Comparison of ENCODE assay signal across 5 cellular contexts in genomic region chr6:73555380-73555949, GRCh38. TPM values are rescaled to one million over a fixed set of nuclear protein-coding genes. Genes with fewer than 3 reads are reported as not detected.
DNase-seq lines count a peak whose midpoint lies in the region; ATAC-seq, FAIRE-seq and TF ChIP-seq lines count a peak whose summit lies in the region.
"Not testable (repeated sequence)": the region's sequence is repeated elsewhere in the genome, so short reads cannot be mapped to it uniquely, and the experiment has no call there.

No MANE protein-coding gene starts in this region.

- not testable (repeated sequence) for H3K4me3 Mint-ChIP-seq in GM23338, WTC11

- POLR2A ChIA-PET in WTC11 (lab: Charles Lee) = not testable (repeated sequence)
- POLR2A ChIA-PET in K562 (lab: Yijun Ruan, JAX) = interaction anchor here (0.6 kb wide), 2 partner anchors 18 to 37 kb away, joined by 3 read pairs; no protein-coding TSS in a partner anchor
- POLR2A ChIA-PET in H1 (lab: Charles Lee; ENCODE audit: partially characterized antibody) = interaction anchor here (1.1 to 17.5 kb wide), 3 partner anchors 11 to 37 kb away, joined by 3 to 267 read pairs (median 21); partner anchors contain the start of gene EEF1A1

- not testable (repeated sequence) for H3K27ac Mint-ChIP-seq in GM23338, WTC11

- WGBS in K562 (ENCODE audit: insufficient coverage, low coverage, missing lambda C conversion rate) = 42% methylated on average over 11 of the region's 11 CpGs
- WGBS in H1 (ENCODE audit: extremely low coverage in 1 of 2, insufficient coverage in 1 of 2, insufficient read length in 1 of 2, insufficient replicate concordance in 2 of 2, low coverage in 1 of 2, low lambda C conversion rate in 2 of 2, missing lambda C conversion rate in 1 of 2), 2 experiments = 89% methylated on average over 11 of the region's 11 CpGs; no CpG with 5 or more reads in 1 of the 2 experiments

- H3K27me3 ChIP-seq in GM23338 (ENCODE audit: insufficient read depth); K562 (ENCODE audit: control insufficient read depth in 2 of 2, insufficient read depth in 2 of 2, low read length in 2 of 2); H1 (replicated peaks in 1 of 4; ENCODE audit: control insufficient read depth in 3 of 4, extremely low read depth in 1 of 4, insufficient read depth in 3 of 4, low read length in 3 of 4): not testable (repeated sequence)

- not testable (repeated sequence) for BruUV-seq in K562 (replicated peaks; lab: Mats Ljungman, UMichigan)

- not testable (repeated sequence) for H3K4me3 ChIP-seq in GM23338; K562; H1 (ENCODE audit: extremely low read depth in 1 of 4, insufficient read depth in 2 of 4, low read depth in 3 of 4, low read length in 4 of 4)

- not testable (repeated sequence) for H2BK5ac ChIP-seq in H1 (ENCODE audit: low read depth, low read length)

- FAIRE-seq in K562 (lab: Jason Lieb, UNC); H1 (lab: Jason Lieb, UNC): not testable (repeated sequence)

- H2AK5ac ChIP-seq in H1 (ENCODE audit: low read depth, low read length) = not testable (repeated sequence)

- H3K27ac ChIP-seq in GM23338 (ENCODE audit: low read depth); K562 (ENCODE audit: extremely low read depth, low read depth, low read length); H1 (ENCODE audit: low read depth, low read length): not testable (repeated sequence)

- not testable (repeated sequence) for H3K9me1 ChIP-seq in K562 (ENCODE audit: control insufficient read depth, insufficient read depth, low read length)

- not testable (repeated sequence) for H3K36me3 ChIP-seq in GM23338 (ENCODE audit: insufficient read depth); K562 (ENCODE audit: control insufficient read depth, insufficient read depth, low read length); H1 (ENCODE audit: control insufficient read depth in 2 of 4, insufficient read depth in 4 of 4, low read length in 3 of 4)

- CTCF ChIA-PET in WTC11 (lab: Charles Lee) (interaction anchor here (0.5 kb wide), 1 partner anchor 24 kb away, joined by 3 read pairs; no protein-coding TSS in a partner anchor), H1 (lab: Charles Lee; ENCODE audit: partially characterized antibody) (interaction anchor here (0.6 to 0.7 kb wide), 2 partner anchors 30 to 42 kb away, joined by 3 read pairs; no protein-coding TSS in a partner anchor)
- CTCF ChIA-PET in K562 (lab: Yijun Ruan, JAX; ENCODE audit: low intra/inter-chr PET ratio) = not testable (repeated sequence)

- H3K79me2 ChIP-seq in GM23338 (replicated peaks; ENCODE audit: insufficient read depth); K562 (ENCODE audit: control insufficient read depth, insufficient read depth, low read length); H1 (ENCODE audit: control insufficient read depth in 1 of 2, insufficient read depth in 2 of 2, low read length in 2 of 2): not testable (repeated sequence)

- ATAC-seq in GM23338, WTC11: not testable (repeated sequence)
- ATAC-seq in K562 = peak; percentile 14; the same call in 1 of the 3 replicates

- not testable (repeated sequence) for H3K14ac ChIP-seq in H1 (ENCODE audit: insufficient read length)

- H3K4me1 ChIP-seq in GM23338 (ENCODE audit: insufficient read depth) = peaks cover 13% of the 10 kb centered on the region
- H3K4me1 ChIP-seq in K562 (replicated peaks in 1 of 2; ENCODE audit: control insufficient read depth in 2 of 2, insufficient read depth in 2 of 2, low read length in 2 of 2); H1 (replicated peaks in 1 of 4; ENCODE audit: control insufficient read depth in 3 of 4, insufficient read depth in 4 of 4, low read length in 3 of 4): not testable (repeated sequence)

- not testable (repeated sequence) for H3K4me2 ChIP-seq in GM23338; K562 (ENCODE audit: insufficient read depth, low read length); H1 (ENCODE audit: insufficient read depth in 1 of 2, low read depth in 2 of 2, low read length in 2 of 2)

- H3K4me1 Mint-ChIP-seq in GM23338 (peaks cover 25% of the 10 kb centered on the region), WTC11 (peaks cover 20% of the 10 kb centered on the region)

- not testable (repeated sequence) for H3K9me2 ChIP-seq in GM23338 (ENCODE audit: insufficient read depth)

- H4K20me1 ChIP-seq in GM23338 (replicated peaks; ENCODE audit: insufficient read depth); K562 (replicated peaks; ENCODE audit: control insufficient read depth, insufficient read depth, low read length); H1 (replicated peaks in 1 of 2; ENCODE audit: control insufficient read depth in 1 of 2, insufficient read depth in 2 of 2, low read length in 2 of 2): not testable (repeated sequence)

- not testable (repeated sequence) for H3K56ac ChIP-seq in H1 (replicated peaks; ENCODE audit: insufficient read length, low read depth, low read length)

- H3K9me3 ChIP-seq in K562 (replicated peaks; ENCODE audit: control insufficient read depth, insufficient read depth, low read depth, low read length); H1 (ENCODE audit: insufficient read depth in 2 of 2, low read depth in 1 of 2, low read length in 1 of 2): not testable (repeated sequence)

- not testable (repeated sequence) for H3F3A ChIP-seq in GM23338 (replicated peaks; ENCODE audit: low read depth)

- TF ChIP-seq EP300 in K562 (IDR thresholded peaks at IDR 0.05; ENCODE audit: low read length); H1 (IDR thresholded peaks at IDR 0.05; ENCODE audit: borderline replicate concordance in 1 of 2, low read depth in 2 of 2, low read length in 2 of 2): not testable (repeated sequence)

- not testable (repeated sequence) for H3K23ac ChIP-seq in H1 (ENCODE audit: insufficient read length)

- intact Hi-C loops in K562 (cut with micrococcal nuclease) = not testable (repeated sequence)

- TF ChIP-seq CTCF in GM23338 (conservative IDR thresholded peaks at IDR 0.05; ENCODE audit: low read depth in 2 of 2); WTC11 (IDR thresholded peaks at IDR 0.05); K562 (IDR thresholded peaks at IDR 0.05 in 2 of 3, conservative IDR thresholded peaks at IDR 0.05 in 1 of 3; ENCODE audit: insufficient read depth in 2 of 3, low read depth in 1 of 3, low read length in 3 of 3); H1 (IDR thresholded peaks at IDR 0.05; ENCODE audit: control extremely low read depth in 1 of 3, insufficient read depth in 1 of 3, low read depth in 1 of 3, low read length in 3 of 3): not testable (repeated sequence)

- not testable (repeated sequence) for DNase-seq in GM23338 (ENCODE audit: low spot score); WTC11 (ENCODE audit: low spot score); K562 (ENCODE audit: extremely low read depth in 1 of 4, low spot score in 3 of 4); H1 (ENCODE audit: low read depth in 1 of 2, low spot score in 2 of 2)
- peak; percentile 14 for DNase-seq in mesenteric fat pad (ENCODE audit: low spot score)

- not testable (repeated sequence) for H2BK120ac ChIP-seq in H1 (replicated peaks; ENCODE audit: low read depth, low read length)

- H2BK20ac ChIP-seq in H1 (ENCODE audit: low read length) = not testable (repeated sequence)

- TF ChIP-seq POLR2A in K562 (conservative IDR thresholded peaks at IDR 0.05); H1 (IDR thresholded peaks at IDR 0.05; ENCODE audit: control extremely low read depth in 1 of 2, low read depth in 2 of 2, low read length in 2 of 2): not testable (repeated sequence)

- 0 out of 2 replicates have a peak overlapping the region, but pooled peaks have one; percentile 60 for H2BK12ac ChIP-seq in H1 (ENCODE audit: low read depth, low read length)

- H3K79me1 ChIP-seq in H1 (ENCODE audit: low read depth, low read length) = not testable (repeated sequence)

- H3K4ac ChIP-seq in H1 (replicated peaks; ENCODE audit: insufficient read length, low read depth, low read length) = not testable (repeated sequence)

- not testable (repeated sequence) for H3K36me3 Mint-ChIP-seq in GM23338 (ENCODE audit: low read depth); WTC11

- not testable (repeated sequence) for H4K91ac ChIP-seq in H1 (replicated peaks; ENCODE audit: insufficient read length, low read length)

- in situ Hi-C loops in K562 (cut with MboI) = not testable (repeated sequence)

- H3K18ac ChIP-seq in H1 (ENCODE audit: extremely low read depth, low read length) = not testable (repeated sequence)

- H3K23me2 ChIP-seq in H1 (ENCODE audit: low read depth, low read length) = not testable (repeated sequence)

- H4K8ac ChIP-seq in H1 (ENCODE audit: extremely low read depth, insufficient read depth, low read length) = not testable (repeated sequence)

- not testable (repeated sequence) for TF ChIP-seq RAD21 in K562 (CRISPR knock-in tag; conservative IDR thresholded peaks at IDR 0.05 in 1 of 2, IDR thresholded peaks at IDR 0.05 in 1 of 2); H1 (IDR thresholded peaks at IDR 0.05 in 1 of 2, conservative IDR thresholded peaks at IDR 0.05 in 1 of 2; ENCODE audit: low read depth in 2 of 2, low read length in 2 of 2)

- not testable (repeated sequence) for H3K9ac ChIP-seq in K562 (ENCODE audit: insufficient read depth in 1 of 2, low read depth in 2 of 2, low read length in 2 of 2); H1 (replicated peaks in 1 of 4; ENCODE audit: extremely low read depth in 1 of 4, low read depth in 3 of 4, low read length in 3 of 4)

- H2BK15ac ChIP-seq in H1 (ENCODE audit: low read length) = not testable (repeated sequence)

- peak overlapping the region; percentile 84; the same call in 1 of the 2 replicates for H2AFZ ChIP-seq in GM23338
- H2AFZ ChIP-seq in K562 (ENCODE audit: low read depth, low read length); H1 (ENCODE audit: low read length): not testable (repeated sequence)

- not testable (repeated sequence) for H3K9me3 Mint-ChIP-seq in GM23338, WTC11

- not testable (repeated sequence) for H3K27me3 Mint-ChIP-seq in GM23338 (ENCODE audit: insufficient read depth, low read depth, poor library complexity); WTC11 (ENCODE audit: low read depth)

- H4K5ac ChIP-seq in H1 (ENCODE audit: insufficient read length, low read depth, low read length) = not testable (repeated sequence)

RNA-seq across cellular contexts. Expression of gene EEF1A1, which starts 34.6 kb away (rescaled TPM):
- 12,342 and 13,362 TPM in 2 replicates for total RNA-seq in GM23338 (2014; rRNA removed; shearing (Covaris generic))
- 7,677 and 8,712 TPM in 2 replicates for polyA plus RNA-seq in GM23338 (2016; fragmentation: Nextera tagmentation; extraction: Ambion mirVana)
- total RNA-seq in WTC11 (2021) = 11,564 to 13,111 TPM (median 12,917 TPM) in 3 replicates
- total RNA-seq in K562 (2011; cell fraction: chromatin; rRNA removed; ENCODE audit: low replicate concordance) = 1,932 and 2,326 TPM in 2 replicates
- total RNA-seq in K562 (2011; cell fraction: nucleolus; rRNA removed) = 1,765 and 1,966 TPM in 2 replicates
- 2,955 and 4,950 TPM in 2 replicates for total RNA-seq in K562 (2011; cell fraction: nucleoplasm; rRNA removed)
- 8,400 and 9,577 TPM in 2 replicates for total RNA-seq in K562 (2014; rRNA removed)
- total RNA-seq in K562 (2014; rRNA removed; fragmentation: Illumina TruSeq; extraction: Trizol) = 12,995 and 14,391 TPM in 2 replicates
- total RNA-seq in K562 (2015; rRNA removed; fragmentation: Illumina TruSeq; extraction: Trizol) = 12,931 and 13,052 TPM in 2 replicates
- 11,082 and 11,449 TPM in 2 replicates for total RNA-seq in K562 (2021)
- polyA plus RNA-seq in K562 (2011; rRNA removed) = 17,323 and 19,925 TPM in 2 replicates
- polyA plus RNA-seq in K562 (2011; cell fraction: cytosol; rRNA removed) = 8,489 and 17,996 TPM in 2 replicates
- 2,973 and 6,796 TPM in 2 replicates for polyA plus RNA-seq in K562 (2011; cell fraction: nucleus; rRNA removed)
- polyA plus RNA-seq in K562 (2012) = 12,775 and 16,724 TPM in 2 replicates
- polyA plus RNA-seq in K562 (2014; fragmentation: Illumina TruSeq; extraction: Trizol) = 11,237 and 11,368 TPM in 2 replicates
- polyA plus RNA-seq in K562 (2014; fragmentation: Nextera tagmentation; extraction: Ambion mirVana) = 1,000 to 10,000 TPM; 6,453 to 7,909 TPM
- polyA plus RNA-seq in K562 (2014; rRNA removed) = 9,792 and 9,810 TPM in 2 replicates
- 13,120 and 13,707 TPM in 2 replicates for polyA minus RNA-seq in K562 (2011; rRNA and poly(A)+ RNA removed)
- 5,589 and 5,926 TPM in 2 replicates for polyA minus RNA-seq in K562 (2011; cell fraction: cytosol; rRNA and poly(A)+ RNA removed)
- 792 and 2,209 TPM in 2 replicates for polyA minus RNA-seq in K562 (2011; cell fraction: nucleus; rRNA and poly(A)+ RNA removed)
- total RNA-seq in H1 (2021; fragmentation: NEBNext Ultra II Directional; extraction: Animal tissue kit (Norgen Biotek cat#: 25700)) = 13,468 and 13,823 TPM in 2 replicates
- 10,552 and 13,927 TPM in 2 replicates for polyA plus RNA-seq in H1 (2011; rRNA removed)
- 16,498 TPM for polyA plus RNA-seq in H1 (2011; cell fraction: cytosol; rRNA removed)
- 10,268 TPM for polyA plus RNA-seq in H1 (2011; cell fraction: nucleus; rRNA removed)
- polyA plus RNA-seq in H1 (2012, experiment 1 of 2) = 14,752 to 19,552 TPM (median 16,169 TPM) in 4 replicates
- 2,073 TPM for polyA plus RNA-seq in H1 (2012, experiment 2 of 2)
- polyA plus RNA-seq in H1 (2013, experiment 1 of 2) = 13,042 TPM
- 13,003 TPM for polyA plus RNA-seq in H1 (2013, experiment 2 of 2)
- polyA minus RNA-seq in H1 (2011; rRNA and poly(A)+ RNA removed) = 13,556 and 16,300 TPM in 2 replicates
- polyA minus RNA-seq in H1 (2011; cell fraction: cytosol; rRNA and poly(A)+ RNA removed) = 5,618 TPM
- 6,584 TPM for polyA minus RNA-seq in H1 (2011; cell fraction: nucleus; rRNA and poly(A)+ RNA removed)
- 8,244 TPM for total RNA-seq in mesenteric fat pad
